Comparison of ENCODE assay signal across 33 cellular contexts in the genomic region with DNA sequence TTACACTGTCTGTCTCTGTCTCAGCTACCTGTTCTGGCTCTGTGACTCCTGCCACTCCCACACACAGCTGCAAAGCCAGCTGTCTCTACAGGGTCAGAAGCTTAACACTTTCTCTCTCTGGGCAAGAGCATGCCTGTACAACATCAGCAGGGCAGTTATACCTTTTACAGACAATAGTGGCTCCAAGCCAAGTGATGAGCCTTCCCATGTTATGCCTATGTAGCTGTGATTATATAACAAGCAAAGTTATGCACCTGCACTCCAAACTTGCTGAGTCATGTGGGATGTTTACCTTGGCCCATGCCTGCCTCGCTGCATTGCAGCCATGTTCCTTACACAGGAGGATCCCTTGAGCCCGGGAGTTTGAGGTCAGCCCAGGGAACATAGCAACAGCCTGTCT. TPM values are rescaled to one million over a fixed set of nuclear protein-coding genes. Genes with fewer than 3 reads are reported as not detected.
DNase-seq lines count a peak whose midpoint lies in the region; ATAC-seq, FAIRE-seq and TF ChIP-seq lines count a peak whose summit lies in the region.
"Had no signal": no experiment of that assay in that cellular context is flagged by ENCODE, and none has a peak within 500 bp of the region (broad histone marks: within the 10 kb centered on the region; RNA-seq: fewer than 3 reads in every experiment).

No MANE protein-coding gene starts in this region.

- no peak overlapping the region for H4K91ac ChIP-seq in IMR-90 (ENCODE audit: insufficient read depth, low read depth, low read length)

- no peak overlapping the region for H3K14ac ChIP-seq in IMR-90 (replicated peaks; ENCODE audit: low read depth, low read length)

- no CpG with 5 or more reads among the region's 2 CpGs for WGBS in IMR-90 (ENCODE audit: extremely low coverage in 2 of 2, insufficient read length in 1 of 2), 2 experiments
- 93% methylated on average over 2 of the region's 2 CpGs for WGBS in suprapubic skin

- H3K79me2 ChIP-seq in keratinocyte (ENCODE audit: control insufficient read depth, insufficient read depth, low read length) = no peaks in the 10 kb centered on the region

- H2BK120ac ChIP-seq in IMR-90 (ENCODE audit: low read depth, low read length) = no peak overlapping the region

- in situ Hi-C loops in IMR-90 (cut with MboI; ENCODE audit: low sequenced_read_pairs) = no loop called here

- H2AFZ ChIP-seq in IMR-90 (replicated peaks; ENCODE audit: low read length, poor library complexity) (no peak overlapping the region), keratinocyte (ENCODE audit: control insufficient read depth, low read length) (no peak overlapping the region)

- no peaks in the 10 kb centered on the region for H3K27me3 ChIP-seq in IMR-90 (ENCODE audit: control insufficient read depth, insufficient read depth, low read length)
- no peaks in the 10 kb centered on the region for H3K27me3 ChIP-seq in keratinocyte (ENCODE audit: control insufficient read depth, extremely low read depth, insufficient read depth, low read length)
- H3K27me3 ChIP-seq in suprapubic skin = no peaks in the 10 kb centered on the region
- H3K27me3 ChIP-seq: neutrophil, spleen, uterus had no signal

- H3K9me3 ChIP-seq in IMR-90 (ENCODE audit: control insufficient read depth, insufficient read depth, low read length) (peaks cover 4% of the 10 kb centered on the region), keratinocyte (ENCODE audit: control insufficient read depth, low read depth, low read length) (no peaks in the 10 kb centered on the region), suprapubic skin (no peaks in the 10 kb centered on the region)
- H3K9me3 ChIP-seq: neutrophil, thoracic aorta, uterus had no signal

- H3K56ac ChIP-seq in IMR-90 (ENCODE audit: extremely low read depth, insufficient read depth, low read length) = no peak overlapping the region

- no peak overlapping the region for H4K8ac ChIP-seq in IMR-90 (ENCODE audit: low read depth in 2 of 2, low read length in 2 of 2)

- H3K9me1 ChIP-seq in IMR-90 (ENCODE audit: insufficient read depth, low read length) = 0 out of 2 replicates have a peak, but pooled peaks cover 4% of the 10 kb centered on the region
- no peaks in the 10 kb centered on the region for H3K9me1 ChIP-seq in keratinocyte (ENCODE audit: control insufficient read depth, extremely low read depth, insufficient read depth, low read length)

- no peak for FAIRE-seq in keratinocyte (lab: Jason Lieb, UNC)
- FAIRE-seq: G401.6, TTC549 had no signal

- H2AK9ac ChIP-seq in IMR-90 (replicated peaks; ENCODE audit: low read depth, low read length, poor library complexity) = no peak overlapping the region

- dilution Hi-C loops in IMR-90 (cut with HindIII; ENCODE audit: low sequenced_read_pairs, unreplicated experiment) = no loop called here
- dilution Hi-C loops in keratinocyte (cut with MboI; ENCODE audit: extremely low pct_ligation_motif_present, low sequenced_read_pairs) = no loop called here

- no peak overlapping the region for H3K9ac ChIP-seq in IMR-90 (ENCODE audit: low read depth, low read length)
- no peak overlapping the region for H3K9ac ChIP-seq in keratinocyte (ENCODE audit: control insufficient read depth, extremely low read depth, insufficient read depth, low read length)

- DNase-seq in DMS53 (lab: John Stamatoyannopoulos, UW) = peak; percentile 61
- DNase-seq in DMS53 treated with DMSO at 0.1 percent for 48 hours (lab: John Stamatoyannopoulos, UW; ENCODE audit: unreplicated experiment) = no peak
- DNase-seq in IMR-90 = no peak
- peak; percentile 13 for DNase-seq in OCI-M1 (lab: John Stamatoyannopoulos, UW)
- DNase-seq in keratinocyte (ENCODE audit: low read depth, low spot score) = peak; percentile 19
- no peak for DNase-seq in suprapubic skin (ENCODE audit: low spot score in 2 of 2)
- DNase-seq in activated CD8-positive, alpha-beta memory T cell treated with anti-CD3 and anti-CD28 coated beads for 24 hours = no peak
- DNase-seq: 8988T; activated CD4-positive, alpha-beta T cell treated with anti-CD3 and anti-CD28 coated beads, Interleukin-2, amount 50 U/mL, for 48 hours; activated naive CD4-positive, alpha-beta T cell treated with Interleukin-2 at 50 U/mL for 16 hours; caudate nucleus; effector CD8-positive, alpha-beta T cell; islet precursor cell; left ventricle myocardium superior; midbrain; MV-4-11; naive B cell; NCI-H510A; NK-92 treated with Interleukin-12 subunit alpha and Interleukin-12 subunit beta, amount 100 ng/mL, for 24 hours; posterior cingulate gyrus; right cardiac atrium; Right ventricle myocardium superior; spleen; stimulated activated CD4-positive, alpha-beta T cell treated with anti-CD3 and anti-CD28 coated beads, Interleukin-2, amount 100 ng/mL, for 24 hours; stimulated activated naive CD8-positive, alpha-beta T cell treated with anti-CD3 and anti-CD28 coated beads, Interleukin-15, Interleukin-2, amounts not matched to agents 100 U/mL and 50 U/mL, for 24 hours; uterus had no signal

- H3K4me1 ChIP-seq in IMR-90 (ENCODE audit: control insufficient read depth, insufficient read depth, low read length) (no peaks in the 10 kb centered on the region), keratinocyte (ENCODE audit: control insufficient read depth, extremely low read depth, insufficient read depth, low read length) (no peaks in the 10 kb centered on the region), suprapubic skin (no peaks in the 10 kb centered on the region)
- H3K4me1 ChIP-seq: spleen, uterus had no signal

- no peak for TF ChIP-seq RAD21 in IMR-90 (IDR thresholded peaks at IDR 0.05; ENCODE audit: low read length)

- no peak overlapping the region for H3K23ac ChIP-seq in IMR-90 (ENCODE audit: low read depth, low read length)

- H3K36me3 ChIP-seq in IMR-90 (ENCODE audit: control insufficient read depth, insufficient read depth, low read length) (no peaks in the 10 kb centered on the region), keratinocyte (ENCODE audit: control insufficient read depth in 2 of 2, extremely low read depth in 1 of 2, insufficient read depth in 2 of 2, low read length in 2 of 2) (no peaks in the 10 kb centered on the region), suprapubic skin (no peaks in the 10 kb centered on the region)
- H3K36me3 ChIP-seq: neutrophil, spleen, thoracic aorta, uterus had no signal

- H4K5ac ChIP-seq in IMR-90 (ENCODE audit: low read depth, low read length) = no peak overlapping the region

- H3K18ac ChIP-seq in IMR-90 (ENCODE audit: low read depth, low read length) = no peak overlapping the region

- H3K79me1 ChIP-seq in IMR-90 (ENCODE audit: low read depth in 1 of 2, low read length in 2 of 2) = no peaks in the 10 kb centered on the region

- H3K4ac ChIP-seq in IMR-90 (ENCODE audit: low read depth, low read length) = no peak overlapping the region

- no peaks in the 10 kb centered on the region for H4K20me1 ChIP-seq in IMR-90 (ENCODE audit: insufficient read depth, low read length)
- no peaks in the 10 kb centered on the region for H4K20me1 ChIP-seq in keratinocyte (ENCODE audit: control insufficient read depth, extremely low read depth, insufficient read depth, low read length)

- H3K4me3 ChIP-seq in IMR-90 (ENCODE audit: insufficient read depth, low read depth, low read length) = no peak overlapping the region
- H3K4me3 ChIP-seq in keratinocyte (ENCODE audit: control insufficient read depth in 2 of 3, extremely low read depth in 1 of 3, insufficient read depth in 2 of 3, low read depth in 1 of 3, low read length in 3 of 3) = no peak overlapping the region
- H3K4me3 ChIP-seq in suprapubic skin = no peak overlapping the region
- H3K4me3 ChIP-seq: coronary artery, spleen, thoracic aorta, uterus had no signal

- TF ChIP-seq POLR2A in IMR-90 (IDR thresholded peaks at IDR 0.05; ENCODE audit: low read depth, low read length) (no peak), suprapubic skin (IDR thresholded peaks at IDR 0.05) (no peak)

- no peak for ATAC-seq in IMR-90 (ENCODE audit: low read depth)
- no peak for ATAC-seq in HG03521 (IDR thresholded peaks at IDR 0.05; ENCODE audit: unreplicated experiment)
- ATAC-seq: left ventricle myocardium superior; right cardiac atrium; SK-N-SH treated with all-trans-retinoic acid at 6 μM for 48 hours; stimulated activated naive CD8-positive, alpha-beta T cell treated with anti-CD3 and anti-CD28 coated beads, Interleukin-15, Interleukin-2, amounts not matched to agents 100 U/mL and 50 U/mL, for 24 hours had no signal

- no peak for TF ChIP-seq EP300 in suprapubic skin (IDR thresholded peaks at IDR 0.05)

- no peak overlapping the region for H2BK5ac ChIP-seq in IMR-90 (ENCODE audit: low read depth, low read length, poor library complexity, severe bottlenecking)

- POLR2A ChIA-PET in IMR-90 (lab: Charles Lee; ENCODE audit: unreplicated experiment) = interaction anchor here (0.6 kb wide), 1 partner anchor 37 kb away, joined by 3 read pairs; no protein-coding TSS in a partner anchor

- H3K4me2 ChIP-seq in IMR-90 (ENCODE audit: low read depth, low read length) = no peak overlapping the region
- no peak overlapping the region for H3K4me2 ChIP-seq in keratinocyte (ENCODE audit: control insufficient read depth, extremely low read depth, insufficient read depth, low read depth, low read length)

- no peak overlapping the region for H2BK15ac ChIP-seq in IMR-90 (ENCODE audit: low read depth, low read length)

- H2BK20ac ChIP-seq in IMR-90 (ENCODE audit: low read depth, low read length) = no peak overlapping the region

- BruUV-seq in IMR-90 (replicated peaks; lab: Mats Ljungman, UMichigan) = no TSS peak

- CTCF ChIA-PET in IMR-90 (lab: Yijun Ruan, JAX) = no interaction called here

- H2AK5ac ChIP-seq in IMR-90 (ENCODE audit: low read depth, low read length) = no peak overlapping the region

- TF ChIP-seq CTCF in IMR-90 (conservative IDR thresholded peaks at IDR 0.05; ENCODE audit: low read depth, low read length) (no peak), keratinocyte (optimal IDR thresholded peaks at IDR 0.05 in 1 of 3, IDR thresholded peaks at IDR 0.05 in 1 of 3, conservative IDR thresholded peaks at IDR 0.05 in 1 of 3; ENCODE audit: extremely low read depth in 1 of 3, insufficient read depth in 2 of 3, low read length in 3 of 3) (no peak), suprapubic skin (IDR thresholded peaks at IDR 0.05) (no peak)

- no peak overlapping the region for H3K27ac ChIP-seq in IMR-90 (ENCODE audit: insufficient read depth, low read length)
- no peak overlapping the region for H3K27ac ChIP-seq in keratinocyte (ENCODE audit: control insufficient read depth, insufficient read depth, low read length)
- H3K27ac ChIP-seq in suprapubic skin = no peak overlapping the region
- H3K27ac ChIP-seq: coronary artery, neutrophil, spleen, thoracic aorta, uterus had no signal

- intact Hi-C loops in IMR-90 (cut with micrococcal nuclease) = no loop called here

RNA-seq across cellular contexts. Expression of gene APPBP2, which starts 31.8 kb away (rescaled TPM):
- 86.7 and 93.9 TPM in 2 replicates for total RNA-seq in IMR-90 (2012; rRNA removed)
- polyA plus RNA-seq in IMR-90 (2012; rRNA removed) = 8.0 and 12.3 TPM in 2 replicates
- 1.9 and 2.6 TPM in 2 replicates for polyA plus RNA-seq in IMR-90 (2012; cell fraction: cytosol; rRNA removed)
- 3.6 and 15.2 TPM in 2 replicates for polyA plus RNA-seq in IMR-90 (2012; cell fraction: nucleus; rRNA removed; ENCODE audit: low replicate concordance)
- polyA plus RNA-seq in keratinocyte = 11.5 to 21.1 TPM (median 13.8 TPM) in 3 replicates
- 11.6 TPM for polyA plus RNA-seq in keratinocyte (2011; ENCODE audit: low read depth)
- 5.9 and 14.1 TPM in 2 replicates for polyA plus RNA-seq in keratinocyte (2011; cell fraction: cytosol; rRNA removed)
- polyA plus RNA-seq in keratinocyte (2011; cell fraction: nucleus; rRNA removed) = 10.3 and 14.2 TPM in 2 replicates
- 11.4 and 14.4 TPM in 2 replicates for polyA plus RNA-seq in keratinocyte (2012; ENCODE audit: low replicate concordance)
- polyA minus RNA-seq in keratinocyte = 6.5 to 39.9 TPM (median 19.9 TPM) in 3 replicates
- 11.5 TPM for polyA minus RNA-seq in keratinocyte (2011; cell fraction: cytosol; rRNA and poly(A)+ RNA removed)
- 12.8 and 30.4 TPM in 2 replicates for polyA minus RNA-seq in keratinocyte (2011; cell fraction: nucleus; rRNA and poly(A)+ RNA removed)
- total RNA-seq in suprapubic skin = 10 to 100 TPM; 15.4 to 26.3 (median 17.8) TPM

RNA-seq across cellular contexts. Expression of gene PPM1D, which starts 42.2 kb away (rescaled TPM):
- total RNA-seq in IMR-90 (2012; rRNA removed) (15.8 and 16.1 TPM in 2 replicates), suprapubic skin (10 to 100 TPM in 3 of 4 donors, 1 to 10 TPM in 1; 7.0 to 13.0 (median 11.9) TPM)
- polyA plus RNA-seq in IMR-90 (2012; rRNA removed) (5.5 TPM in 2 replicates), keratinocyte (2.3 to 2.9 TPM (median 2.6 TPM) in 3 replicates)
- 4.0 and 4.4 TPM in 2 replicates for polyA plus RNA-seq in IMR-90 (2012; cell fraction: cytosol; rRNA removed)
- 2.7 and 6.1 TPM in 2 replicates for polyA plus RNA-seq in IMR-90 (2012; cell fraction: nucleus; rRNA removed; ENCODE audit: low replicate concordance)
- 4.6 TPM for polyA plus RNA-seq in keratinocyte (2011; ENCODE audit: low read depth)
- 1.7 and 2.2 TPM in 2 replicates for polyA plus RNA-seq in keratinocyte (2011; cell fraction: cytosol; rRNA removed)
- polyA plus RNA-seq in keratinocyte (2011; cell fraction: nucleus; rRNA removed) = 2.7 and 3.7 TPM in 2 replicates
- polyA plus RNA-seq in keratinocyte (2012; ENCODE audit: low replicate concordance) = 2.1 and 7.1 TPM in 2 replicates
- 0.79 to 5.0 TPM (median 4.2 TPM) in 3 replicates for polyA minus RNA-seq in keratinocyte
- polyA minus RNA-seq in keratinocyte (2011; cell fraction: cytosol; rRNA and poly(A)+ RNA removed) = 4.0 TPM
- 1.7 and 2.2 TPM in 2 replicates for polyA minus RNA-seq in keratinocyte (2011; cell fraction: nucleus; rRNA and poly(A)+ RNA removed)

Comparison
In these comparisons a context has a peak if more than half of its experiments do, and no peak if none do; other contexts are left out.
1. DNase-seq: peak in DMS53 (single experiment), OCI-M1 (single experiment) and keratinocyte (single experiment); none in DMS53 treated with DMSO at 0.1 percent for 48 hours (single experiment), IMR-90 (single experiment), suprapubic skin (0 of 2) and activated CD8-positive, alpha-beta memory T cell treated with anti-CD3 and anti-CD28 coated beads for 24 hours (single experiment).